27 cellular contexts compared by ENCODE assay signal in genomic region chr2:1492696-1493095, GRCh38.
DNase-seq lines count a peak whose midpoint lies in the region; ATAC-seq and TF ChIP-seq lines count a peak whose summit lies in the region.
"Had no signal": no experiment of that assay in that cellular context is flagged by ENCODE, and none has a peak within 500 bp of the region (broad histone marks: within the 10 kb centered on the region; RNA-seq: fewer than 3 reads in every experiment).

No MANE protein-coding gene starts in this region.

- no peaks in the 10 kb centered on the region for H3K36me3 Mint-ChIP-seq in activated naive CD8-positive, alpha-beta T cell treated with anti-CD3 and anti-CD28 coated beads, Interleukin-2, amount 50 U/mL, for 24 hours (ENCODE audit: low read depth)
- no peaks in the 10 kb centered on the region for H3K36me3 Mint-ChIP-seq in activated naive CD8-positive, alpha-beta T cell treated with anti-CD3 and anti-CD28 coated beads for 36 hours
- H3K36me3 Mint-ChIP-seq in activated CD4-positive, alpha-beta memory T cell treated with anti-CD3 and anti-CD28 coated beads, Interleukin-2, amount 10 ng/mL, durations not matched to agents 7 days and 5 days (ENCODE audit: low read depth) = no peaks in the 10 kb centered on the region
- H3K36me3 Mint-ChIP-seq in osteocyte (ENCODE audit: unreplicated experiment) (no peaks in the 10 kb centered on the region), type B pancreatic cell (no peaks in the 10 kb centered on the region)
- no peaks in the 10 kb centered on the region for H3K36me3 Mint-ChIP-seq in naive thymus-derived CD8-positive, alpha-beta T cell
- H3K36me3 Mint-ChIP-seq: activated naive CD4-positive, alpha-beta T cell treated with anti-CD3 and anti-CD28 coated beads, Interleukin-2, amount 50 U/mL, for 72 hours; CD8-positive, alpha-beta T cell; stimulated activated effector memory CD8-positive, alpha-beta T cell treated with anti-CD3 and anti-CD28 coated beads, Interleukin-12 subunit alpha, Interleukin-12 subunit beta, amount 100 ng/mL, for 72 hours had no signal

- no peak overlapping the region for H3K4me3 Mint-ChIP-seq in activated naive CD8-positive, alpha-beta T cell treated with anti-CD3 and anti-CD28 coated beads, Interleukin-2, amount 50 U/mL, for 24 hours
- no peak overlapping the region for H3K4me3 Mint-ChIP-seq in activated naive CD8-positive, alpha-beta T cell treated with anti-CD3 and anti-CD28 coated beads for 36 hours
- no peak overlapping the region for H3K4me3 Mint-ChIP-seq in activated CD4-positive, alpha-beta memory T cell treated with anti-CD3 and anti-CD28 coated beads, Interleukin-2, amount 10 ng/mL, durations not matched to agents 7 days and 5 days
- H3K4me3 Mint-ChIP-seq in osteocyte (ENCODE audit: unreplicated experiment) = no peak overlapping the region
- no peak overlapping the region for H3K4me3 Mint-ChIP-seq in type B pancreatic cell
- H3K4me3 Mint-ChIP-seq in naive thymus-derived CD8-positive, alpha-beta T cell = no peak overlapping the region
- H3K4me3 Mint-ChIP-seq: activated CD4-positive, alpha-beta T cell treated with anti-CD3 and anti-CD28 coated beads, Interleukin-2, amount 10 ng/mL, durations not matched to agents 24 days and 14 days; activated T-helper 17 cell treated with anti-CD3 and anti-CD28 coated beads, Interleukin-2, amount 50 U/mL, for 72 hours; CD8-positive, alpha-beta T cell; effector memory CD8-positive, alpha-beta T cell; stimulated activated effector memory CD8-positive, alpha-beta T cell treated with anti-CD3 and anti-CD28 coated beads, Interleukin-12 subunit alpha, Interleukin-12 subunit beta, amount 100 ng/mL, for 72 hours; T-helper 2 cell treated with Interferon-gamma antibody and Interleukin-4, amounts not matched to agents 5 μg/mL and 100 μg/mL, for 36 hours had no signal

- TF ChIP-seq CTCF in osteocyte (IDR thresholded peaks at IDR 0.05) (no peak), type B pancreatic cell (conservative IDR thresholded peaks at IDR 0.05) (no peak)

- no peaks in the 10 kb centered on the region for H3K4me1 Mint-ChIP-seq in activated naive CD8-positive, alpha-beta T cell treated with anti-CD3 and anti-CD28 coated beads, Interleukin-2, amount 50 U/mL, for 24 hours
- H3K4me1 Mint-ChIP-seq in activated naive CD8-positive, alpha-beta T cell treated with anti-CD3 and anti-CD28 coated beads for 36 hours = no peaks in the 10 kb centered on the region
- peaks cover 9% of the 10 kb centered on the region for H3K4me1 Mint-ChIP-seq in activated CD4-positive, alpha-beta memory T cell treated with anti-CD3 and anti-CD28 coated beads, Interleukin-2, amount 10 ng/mL, durations not matched to agents 7 days and 5 days
- H3K4me1 Mint-ChIP-seq in osteocyte (ENCODE audit: unreplicated experiment) (no peaks in the 10 kb centered on the region), type B pancreatic cell (ENCODE audit: unreplicated experiment) (no peaks in the 10 kb centered on the region)
- H3K4me1 Mint-ChIP-seq in naive thymus-derived CD8-positive, alpha-beta T cell = peaks cover 0 to 6% (median 2%) of the 10 kb centered on the region in 4 donors
- H3K4me1 Mint-ChIP-seq: activated CD4-positive, alpha-beta T cell treated with anti-CD3 and anti-CD28 coated beads, Interleukin-2, amount 10 ng/mL, durations not matched to agents 24 days and 14 days; activated T-helper 17 cell treated with anti-CD3 and anti-CD28 coated beads, Interleukin-2, amount 50 U/mL, for 72 hours; stimulated activated effector memory CD8-positive, alpha-beta T cell treated with anti-CD3 and anti-CD28 coated beads, Interleukin-12 subunit alpha, Interleukin-12 subunit beta, amount 100 ng/mL, for 72 hours had no signal

- H3K27me3 Mint-ChIP-seq in activated naive CD8-positive, alpha-beta T cell treated with anti-CD3 and anti-CD28 coated beads, Interleukin-2, amount 50 U/mL, for 24 hours = no peaks in the 10 kb centered on the region
- no peaks in the 10 kb centered on the region for H3K27me3 Mint-ChIP-seq in activated naive CD8-positive, alpha-beta T cell treated with anti-CD3 and anti-CD28 coated beads for 36 hours
- H3K27me3 Mint-ChIP-seq in activated CD4-positive, alpha-beta memory T cell treated with anti-CD3 and anti-CD28 coated beads, Interleukin-2, amount 10 ng/mL, durations not matched to agents 7 days and 5 days = no peaks in the 10 kb centered on the region
- H3K27me3 Mint-ChIP-seq in osteocyte (ENCODE audit: unreplicated experiment) (no peaks in the 10 kb centered on the region), type B pancreatic cell (peaks cover 5% of the 10 kb centered on the region)
- no peaks in the 10 kb centered on the region for H3K27me3 Mint-ChIP-seq in naive thymus-derived CD8-positive, alpha-beta T cell
- H3K27me3 Mint-ChIP-seq: activated CD4-positive, alpha-beta T cell treated with anti-CD3 and anti-CD28 coated beads, Interleukin-2, amount 10 ng/mL, durations not matched to agents 24 days and 14 days; activated T-helper 17 cell treated with anti-CD3 and anti-CD28 coated beads, Interleukin-2, amount 50 U/mL, for 72 hours; effector memory CD8-positive, alpha-beta T cell had no signal

- no peaks in the 10 kb centered on the region for H3K9me3 Mint-ChIP-seq in activated naive CD8-positive, alpha-beta T cell treated with anti-CD3 and anti-CD28 coated beads, Interleukin-2, amount 50 U/mL, for 24 hours
- no peaks in the 10 kb centered on the region for H3K9me3 Mint-ChIP-seq in activated naive CD8-positive, alpha-beta T cell treated with anti-CD3 and anti-CD28 coated beads for 36 hours
- peaks cover 5% of the 10 kb centered on the region for H3K9me3 Mint-ChIP-seq in activated CD4-positive, alpha-beta memory T cell treated with anti-CD3 and anti-CD28 coated beads, Interleukin-2, amount 10 ng/mL, durations not matched to agents 7 days and 5 days
- H3K9me3 Mint-ChIP-seq in osteocyte (ENCODE audit: unreplicated experiment) = no peaks in the 10 kb centered on the region
- no peaks in the 10 kb centered on the region for H3K9me3 Mint-ChIP-seq in type B pancreatic cell
- no peaks in the 10 kb centered on the region for H3K9me3 Mint-ChIP-seq in naive thymus-derived CD8-positive, alpha-beta T cell
- H3K9me3 Mint-ChIP-seq: activated CD4-positive, alpha-beta T cell treated with anti-CD3 and anti-CD28 coated beads, Interleukin-2, amount 10 ng/mL, durations not matched to agents 24 days and 14 days; activated naive CD4-positive, alpha-beta T cell treated with anti-CD3 and anti-CD28 coated beads, Interleukin-2, amount 50 U/mL, for 72 hours; activated T-helper 17 cell treated with anti-CD3 and anti-CD28 coated beads, Interleukin-2, amount 50 U/mL, for 72 hours; CD8-positive, alpha-beta T cell; stimulated activated effector memory CD8-positive, alpha-beta T cell treated with anti-CD3 and anti-CD28 coated beads, Interleukin-12 subunit alpha, Interleukin-12 subunit beta, amount 100 ng/mL, for 72 hours; T-helper 2 cell treated with Interferon-gamma antibody and Interleukin-4, amounts not matched to agents 5 μg/mL and 100 μg/mL, for 36 hours had no signal

- POLR2A ChIA-PET in activated CD4-positive, alpha-beta memory T cell treated with anti-CD3 and anti-CD28 coated beads, Interleukin-2, amount 10 ng/mL, durations not matched to agents 7 days and 5 days (lab: Charles Lee) = no interaction called here
- POLR2A ChIA-PET in naive thymus-derived CD8-positive, alpha-beta T cell (lab: Charles Lee) = no interaction called here

- no peak overlapping the region for H3K27ac Mint-ChIP-seq in activated naive CD8-positive, alpha-beta T cell treated with anti-CD3 and anti-CD28 coated beads, Interleukin-2, amount 50 U/mL, for 24 hours
- no peak overlapping the region for H3K27ac Mint-ChIP-seq in activated naive CD8-positive, alpha-beta T cell treated with anti-CD3 and anti-CD28 coated beads for 36 hours
- no peak overlapping the region for H3K27ac Mint-ChIP-seq in activated CD4-positive, alpha-beta memory T cell treated with anti-CD3 and anti-CD28 coated beads, Interleukin-2, amount 10 ng/mL, durations not matched to agents 7 days and 5 days
- no peak overlapping the region for H3K27ac Mint-ChIP-seq in osteocyte (ENCODE audit: unreplicated experiment)
- H3K27ac Mint-ChIP-seq in type B pancreatic cell = peak overlapping the region; percentile 39
- H3K27ac Mint-ChIP-seq in naive thymus-derived CD8-positive, alpha-beta T cell = peak overlapping the region in 1 of 10 donors; percentile 29
- H3K27ac Mint-ChIP-seq: activated CD4-positive, alpha-beta T cell treated with anti-CD3 and anti-CD28 coated beads, Interleukin-2, amount 10 ng/mL, durations not matched to agents 24 days and 14 days; activated naive CD4-positive, alpha-beta T cell treated with anti-CD3 and anti-CD28 coated beads, Interleukin-2, amount 50 U/mL, for 72 hours; activated T-helper 17 cell treated with anti-CD3 and anti-CD28 coated beads, Interleukin-2, amount 50 U/mL, for 72 hours; CD8-positive, alpha-beta T cell; effector memory CD8-positive, alpha-beta T cell; stimulated activated effector memory CD8-positive, alpha-beta T cell treated with anti-CD3 and anti-CD28 coated beads, Interleukin-12 subunit alpha, Interleukin-12 subunit beta, amount 100 ng/mL, for 72 hours; T-helper 2 cell treated with Interferon-gamma antibody and Interleukin-4, amounts not matched to agents 5 μg/mL and 100 μg/mL, for 36 hours had no signal

- peak; percentile 41 for ATAC-seq in activated naive CD8-positive, alpha-beta T cell treated with anti-CD3 and anti-CD28 coated beads, Interleukin-2, amount 50 U/mL, for 24 hours
- ATAC-seq in naive thymus-derived CD8-positive, alpha-beta T cell = no peak
- ATAC-seq: A549; activated naive CD4-positive, alpha-beta T cell treated with anti-CD3 and anti-CD28 coated beads, Interleukin-2, amount 50 U/mL, for 72 hours; activated T-helper 17 cell treated with anti-CD3 and anti-CD28 coated beads, Interleukin-2, amount 50 U/mL, for 72 hours; CD8-positive, alpha-beta T cell; effector memory CD8-positive, alpha-beta T cell; foreskin keratinocyte; stimulated activated effector memory CD8-positive, alpha-beta T cell treated with anti-CD3 and anti-CD28 coated beads, Interleukin-12 subunit alpha, Interleukin-12 subunit beta, amount 100 ng/mL, for 72 hours had no signal

- CTCF ChIA-PET in activated CD4-positive, alpha-beta memory T cell treated with anti-CD3 and anti-CD28 coated beads, Interleukin-2, amount 10 ng/mL, durations not matched to agents 7 days and 5 days (lab: Charles Lee) = no interaction called here

- no peak for DNase-seq in activated naive CD8-positive, alpha-beta T cell treated with anti-CD3 and anti-CD28 coated beads, Interleukin-2, amount 50 U/mL, for 24 hours
- DNase-seq in activated naive CD8-positive, alpha-beta T cell treated with anti-CD3 and anti-CD28 coated beads for 36 hours = no peak
- DNase-seq in activated CD4-positive, alpha-beta memory T cell treated with anti-CD3 and anti-CD28 coated beads, Interleukin-2, amount 10 ng/mL, durations not matched to agents 7 days and 5 days = peak; percentile 5
- peak; percentile 81 for DNase-seq in osteocyte (ENCODE audit: extremely low spot score, unreplicated experiment)
- peak; percentile 60 for DNase-seq in type B pancreatic cell (ENCODE audit: extremely low spot score, unreplicated experiment)
- no peak for DNase-seq in hypothalamus (lab: John Stamatoyannopoulos, UW)
- DNase-seq in hepatic stellate cell (ENCODE audit: low spot score) = no peak
- no peak for DNase-seq in naive thymus-derived CD8-positive, alpha-beta T cell
- DNase-seq: activated CD4-positive, alpha-beta T cell treated with anti-CD3 and anti-CD28 coated beads, Interleukin-2, amount 10 ng/mL, durations not matched to agents 24 days and 14 days; AML-193; cortex of kidney; effector memory CD8-positive, alpha-beta T cell; foreskin keratinocyte; mesendoderm; NCI-H1436; NCI-H2081 treated with DMSO at 0.1 percent for 48 hours; NCI-H446 treated with DMSO at 0.1 percent for 48 hours; NCI-H82; nucleus accumbens; stimulated activated CD4-positive, alpha-beta T cell treated with anti-CD3 and anti-CD28 coated beads, Interleukin-12 subunit alpha, Interleukin-12 subunit beta, amount 100 ng/mL, for 4 hours; stimulated activated CD4-positive, alpha-beta T cell treated with anti-CD3 and anti-CD28 coated beads, Interleukin-4, amount 100 ng/mL, for 24 hours had no signal

Comparison
In these comparisons a context has a peak if more than half of its experiments do, and no peak if none do; other contexts are left out.
1. DNase-seq: peak in activated CD4-positive, alpha-beta memory T cell treated with anti-CD3 and anti-CD28 coated beads, Interleukin-2, amount 10 ng/mL, durations not matched to agents 7 days and 5 days (single experiment), osteocyte (single experiment) and type B pancreatic cell (single experiment); none in activated naive CD8-positive, alpha-beta T cell treated with anti-CD3 and anti-CD28 coated beads, Interleukin-2, amount 50 U/mL, for 24 hours (single experiment), activated naive CD8-positive, alpha-beta T cell treated with anti-CD3 and anti-CD28 coated beads for 36 hours (single experiment), hypothalamus (0 of 51), hepatic stellate cell (single experiment) and naive thymus-derived CD8-positive, alpha-beta T cell (0 of 10).